In the genomic region with DNA sequence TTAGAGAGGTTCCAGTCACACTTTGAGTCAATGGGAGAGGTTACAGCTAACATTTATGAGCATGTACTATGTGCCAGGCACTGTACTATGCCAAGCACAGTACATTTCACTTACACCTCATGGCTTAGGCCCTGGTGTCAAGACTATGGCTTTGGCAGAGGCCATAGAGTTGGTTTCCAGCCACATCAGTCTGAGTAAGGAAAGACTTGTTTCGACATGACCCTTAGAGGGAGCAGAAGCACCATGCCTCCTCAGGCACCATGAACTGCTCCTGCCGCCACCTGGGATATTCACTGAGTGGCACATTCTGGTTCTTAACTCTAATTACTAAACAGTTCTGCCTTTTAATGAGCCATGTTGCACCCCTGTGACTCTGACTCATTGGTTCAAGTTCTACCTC, we compare ENCODE assay signal across 10 cellular contexts. TPM values are rescaled to one million over a fixed set of nuclear protein-coding genes. Genes with fewer than 3 reads are reported as not detected.
A peak's percentile ranks its signal among the peaks of the same experiment; 100 is the strongest.
DNase-seq lines count a peak whose midpoint lies in the region; ATAC-seq and TF ChIP-seq lines count a peak whose summit lies in the region.
"Had no signal": no experiment of that assay in that cellular context is flagged by ENCODE, and none has a peak within 500 bp of the region (broad histone marks: within the 10 kb centered on the region; RNA-seq: fewer than 3 reads in every experiment).

No MANE protein-coding gene starts in this region.

- H3K36me3 ChIP-seq in smooth muscle cell (ENCODE audit: low read depth): no peaks in the 10 kb centered on the region

- no peaks in the 10 kb centered on the region for H3F3A ChIP-seq in smooth muscle cell (ENCODE audit: low read depth)

- H3K9me3 ChIP-seq in smooth muscle cell (replicated peaks; ENCODE audit: low read depth): no peaks in the 10 kb centered on the region

- peak overlapping the region; percentile 64 for H3K27ac ChIP-seq in smooth muscle cell (ENCODE audit: low read depth)
- H3K27ac ChIP-seq: C4-2B had no signal

- no peak for ATAC-seq in HG03520 (IDR thresholded peaks at IDR 0.05; ENCODE audit: unreplicated experiment)

- peak; percentile 14 for DNase-seq in SIG-M5 treated with dmso at 0.1 percent for 504 hours (lab: John Stamatoyannopoulos, UW; ENCODE audit: unreplicated experiment)
- DNase-seq in SIG-M5 (lab: John Stamatoyannopoulos, UW): no peak
- peak; percentile 18 to 40 for DNase-seq in activated CD4-positive, alpha-beta T cell treated with anti-CD3 and anti-CD28 coated beads for 4 hours
- DNase-seq in fibroblast of mammary gland (ENCODE audit: low read depth): peak; percentile 86
- no peak for DNase-seq in smooth muscle cell (lab: John Stamatoyannopoulos, UW; ENCODE audit: unreplicated experiment)
- DNase-seq in NCI-H1048 (lab: John Stamatoyannopoulos, UW): no peak
- DNase-seq in DMS114 treated with DMSO at 0.1 percent for 48 hours (lab: John Stamatoyannopoulos, UW; ENCODE audit: unreplicated experiment): no peak

- H3K79me2 ChIP-seq in smooth muscle cell (ENCODE audit: low read depth): peaks cover 82% of the 10 kb centered on the region

- H3K27me3 ChIP-seq in smooth muscle cell (ENCODE audit: low read depth): no peaks in the 10 kb centered on the region

- peak; percentile 34 for TF ChIP-seq CTCF in fibroblast of mammary gland (conservative IDR thresholded peaks at IDR 0.05; ENCODE audit: control insufficient read depth, insufficient read depth, low read depth, low read length)
- TF ChIP-seq CTCF in smooth muscle cell (IDR thresholded peaks at IDR 0.05; ENCODE audit: borderline replicate concordance, insufficient read depth, poor library complexity, severe bottlenecking): no peak

- WGBS in smooth muscle cell (ENCODE audit: low lambda C conversion rate): 66% methylated on average over 2 of the region's 2 CpGs

- no peak overlapping the region for H3K9ac ChIP-seq in smooth muscle cell (ENCODE audit: low read depth)

- H3K4me2 ChIP-seq in smooth muscle cell: peak overlapping the region; percentile 40

- H3K4me3 ChIP-seq in fibroblast of mammary gland (ENCODE audit: control insufficient read depth, low read depth, low read length): no peak overlapping the region
- H3K4me3 ChIP-seq in smooth muscle cell: no peak overlapping the region

- peaks cover 14% of the 10 kb centered on the region for H3K4me1 ChIP-seq in smooth muscle cell (ENCODE audit: low read depth)

- no peak overlapping the region for H2AFZ ChIP-seq in smooth muscle cell (ENCODE audit: low read depth)

- H4K20me1 ChIP-seq in smooth muscle cell (ENCODE audit: low read depth): peaks cover 100% of the 10 kb centered on the region

RNA-seq across cellular contexts. Expression of a gene that starts 12.7 kb away (rescaled TPM):
- total RNA-seq in smooth muscle cell: 109 and 112 TPM in 2 replicates
- 151 and 154 TPM in 2 replicates for polyA plus RNA-seq in smooth muscle cell

RNA-seq across cellular contexts. Expression of a gene that starts 45.3 kb away (rescaled TPM):
- 10.4 and 12.7 TPM in 2 replicates for total RNA-seq in smooth muscle cell
- polyA plus RNA-seq in smooth muscle cell: 3.2 TPM in 2 replicates

RNA-seq across cellular contexts. Expression of a gene that starts 46.6 kb away (rescaled TPM):
- 201 and 323 TPM in 2 replicates for total RNA-seq in smooth muscle cell
- 796 and 874 TPM in 2 replicates for polyA plus RNA-seq in smooth muscle cell
- total RNA-seq: neural crest cell had no signal

Comparison
In these comparisons a context has a peak if more than half of its experiments do, and no peak if none do; other contexts are left out.
1. DNase-seq: peak in SIG-M5 treated with dmso at 0.1 percent for 504 hours (single experiment), activated CD4-positive, alpha-beta T cell treated with anti-CD3 and anti-CD28 coated beads for 4 hours (2 of 2) and fibroblast of mammary gland (single experiment); none in SIG-M5 (single experiment), smooth muscle cell (single experiment), NCI-H1048 (single experiment) and DMS114 treated with DMSO at 0.1 percent for 48 hours (single experiment).